Comparison of ENCODE assay signal across 25 cellular contexts in genomic region chr2:9285385-9285784, GRCh38.
DNase-seq lines count a peak whose midpoint lies in the region; ATAC-seq, FAIRE-seq and TF ChIP-seq lines count a peak whose summit lies in the region.
"Had no signal": no experiment of that assay in that cellular context is flagged by ENCODE, and none has a peak within 500 bp of the region (broad histone marks: within the 10 kb centered on the region; RNA-seq: fewer than 3 reads in every experiment).

No MANE protein-coding gene starts in this region.

- no peak for TF ChIP-seq EP300 in A549 (IDR thresholded peaks at IDR 0.05)

- peak overlapping the region; percentile 77 for H3K4me2 ChIP-seq in A549

- H3K27ac ChIP-seq in A549 = peak overlapping the region; percentile 78 to 87; a peak in 5 of 6 replicates
- H3K27ac ChIP-seq in VCaP = peak overlapping the region; percentile 82
- H3K27ac ChIP-seq: colonic mucosa, esophagus squamous epithelium, left ventricle myocardium inferior, spleen had no signal

- ATAC-seq in A549 (no peak), HG02610 (IDR thresholded peaks at IDR 0.05; ENCODE audit: unreplicated experiment) (no peak), left ventricle myocardium superior (no peak)
- ATAC-seq: activated T-helper 17 cell treated with anti-CD3 and anti-CD28 coated beads, Interleukin-2, amount 50 U/mL, for 72 hours; naive thymus-derived CD4-positive, alpha-beta T cell; T-cell had no signal

- H3K4me3 ChIP-seq in A549 = no peak overlapping the region
- no peak overlapping the region for H3K4me3 ChIP-seq in fibroblast of villous mesenchyme (ENCODE audit: low read depth, low read length)
- H3K4me3 ChIP-seq: colonic mucosa, esophagus squamous epithelium, left ventricle myocardium inferior, spleen, transverse colon had no signal

- no peak for TF ChIP-seq RAD21 in A549 (conservative IDR thresholded peaks at IDR 0.05 in 1 of 2, IDR thresholded peaks at IDR 0.05 in 1 of 2)

- WGBS in A549 (ENCODE audit: missing lambda C conversion rate) = 38% methylated on average over 1 of the region's 1 CpG

- TF ChIP-seq CTCF in A549 (IDR thresholded peaks at IDR 0.05) (no peak), VCaP (conservative IDR thresholded peaks at IDR 0.05) (no peak), fibroblast of villous mesenchyme (IDR thresholded peaks at IDR 0.05; ENCODE audit: insufficient read depth, low read depth, low read length) (no peak)

- no peak for TF ChIP-seq POLR2A in A549 (IDR thresholded peaks at IDR 0.05; ENCODE audit: low read length)

- no peaks in the 10 kb centered on the region for H3K9me3 ChIP-seq in A549
- H3K9me3 ChIP-seq: colonic mucosa, esophagus squamous epithelium, left ventricle myocardium inferior, spleen, transverse colon had no signal

- DNase-seq in A549 (ENCODE audit: low read depth in 1 of 2, low spot score in 1 of 2) (no peak), HEK293T (ENCODE audit: extremely low spot score) (no peak), fibroblast of villous mesenchyme (ENCODE audit: low read depth) (peak; percentile 28), left ventricle myocardium superior (no peak), NCI-H146 (lab: John Stamatoyannopoulos, UW) (no peak), DMS153 (lab: John Stamatoyannopoulos, UW) (no peak)
- DNase-seq: activated CD4-positive, alpha-beta T cell treated with anti-CD3 and anti-CD28 coated beads, Interleukin-2, amount 50 U/mL, for 48 hours; activated naive CD4-positive, alpha-beta T cell treated with anti-CD3 and anti-CD28 coated beads, Interleukin-2, amount 50 U/mL, for 16 hours; amygdala; colonic mucosa; COR-L47; esophagus squamous epithelium; GF-D8; KBM-7; left ventricle myocardium inferior; naive thymus-derived CD4-positive, alpha-beta T cell; occipital lobe; spleen; T-cell; transverse colon had no signal

- POLR2A ChIA-PET in A549 (lab: Yijun Ruan, JAX) = no interaction called here
- POLR2A ChIA-PET in HEK293T (lab: Yijun Ruan, JAX) = no interaction called here

- CTCF ChIA-PET in A549 (lab: Yijun Ruan, JAX) = interaction anchor here (0.6 to 3.7 kb wide), 7 partner anchors 13 to 145 kb away, joined by 3 to 19 read pairs (median 3); no protein-coding TSS in a partner anchor
- CTCF ChIA-PET in HEK293T (lab: Yijun Ruan, JAX) = interaction anchor here (1.1 kb wide), 1 partner anchor 48 kb away, joined by 3 read pairs; no protein-coding TSS in a partner anchor

- intact Hi-C loops in left ventricle myocardium superior (cut with micrococcal nuclease) = no loop called here

- peaks cover 57% of the 10 kb centered on the region for H3K4me1 ChIP-seq in A549
- H3K4me1 ChIP-seq: spleen had no signal

- no peak for FAIRE-seq in A549 (lab: Jason Lieb, UNC)
- FAIRE-seq: A204.1, H54 had no signal

TF ChIP-seq in A549, 52 proteins besides CTCF, POLR2A, EP300 and RAD21:
- TF ChIP-seq PBX3 (IDR thresholded peaks at IDR 0.05) (no peak), HOXB5 (CRISPR knock-in tag; IDR thresholded peaks at IDR 0.05) (peak; percentile 46; the same call in 1 of the 2 replicates)
TF ChIP-seq in A549: peak in this region for 1.

TF ChIP-seq in HEK293T, 16 proteins besides CTCF, POLR2A, EP300 and RAD21:
- peak; percentile 86 for TF ChIP-seq PKNOX1 (IDR thresholded peaks at IDR 0.05)
- TF ChIP-seq ELF4 (IDR thresholded peaks at IDR 0.05) = no peak
